In genomic region chr4:152166567-152166966, GRCh38 we compare ENCODE assay signal across 14 cellular contexts.
A peak's percentile ranks its signal among the peaks of the same experiment; 100 is the strongest.
DNase-seq lines count a peak whose midpoint lies in the region; ATAC-seq and TF ChIP-seq lines count a peak whose summit lies in the region.
"Had no signal": no experiment of that assay in that cellular context is flagged by ENCODE, and none has a peak within 500 bp of the region (broad histone marks: within the 10 kb centered on the region; RNA-seq: fewer than 3 reads in every experiment).

No MANE protein-coding gene starts in this region.

- POLR2A ChIA-PET in HCT116 (lab: Charles Lee) = no interaction called here

- BruUV-seq in HCT116 (replicated peaks; lab: Mats Ljungman, UMichigan) = no TSS peak

- H3K9me3 ChIP-seq in HCT116 (ENCODE audit: control insufficient read depth in 1 of 2, insufficient read depth in 1 of 2, low read depth in 1 of 2, low read length in 2 of 2) (no peaks in the 10 kb centered on the region), adipocyte (ENCODE audit: control insufficient read depth, low read length) (no peaks in the 10 kb centered on the region)

- H3K4me2 ChIP-seq in HCT116 (ENCODE audit: low read length) = no peak overlapping the region

- H4K20me1 ChIP-seq in HCT116 (ENCODE audit: insufficient read depth) = no peaks in the 10 kb centered on the region

- TF ChIP-seq POLR2A in HCT116 (IDR thresholded peaks at IDR 0.05; ENCODE audit: borderline replicate concordance, extremely low read depth, insufficient read depth, insufficient read length) = no peak

- H3K36me3 ChIP-seq in HCT116 (ENCODE audit: control insufficient read depth in 1 of 2, insufficient read depth in 2 of 2, low read length in 2 of 2) = no peaks in the 10 kb centered on the region
- H3K36me3 ChIP-seq in adipocyte (ENCODE audit: control insufficient read depth, insufficient read depth, low read length, severe bottlenecking) = no peaks in the 10 kb centered on the region

- peak; percentile 20 for DNase-seq in AG08396 (ENCODE audit: low spot score)
- DNase-seq in HCT116 (ENCODE audit: low read depth, low spot score) = no peak
- peak; percentile 13 for DNase-seq in adipocyte (ENCODE audit: low read depth)
- peak; percentile 68 for DNase-seq in iPS-NIHi11 (ENCODE audit: low spot score)
- DNase-seq in NCI-H1092 (lab: John Stamatoyannopoulos, UW) = no peak
- no peak for DNase-seq in HK-2 (ENCODE audit: unreplicated experiment)
- DNase-seq in GM19238 (ENCODE audit: insufficient read length, low spot score) = no peak
- DNase-seq: activated CD8-positive, alpha-beta memory T cell treated with anti-CD3 and anti-CD28 coated beads for 24 hours; activated naive CD4-positive, alpha-beta T cell; C1 segment of cervical spinal cord; NCI-H2081 treated with DMSO at 0.1 percent for 48 hours; T-helper 2 cell had no signal

- TF ChIP-seq RAD21 in HCT116 (IDR thresholded peaks at IDR 0.05; ENCODE audit: low read depth) = no peak

- H3K9ac ChIP-seq in HCT116 (ENCODE audit: low read length) (no peak overlapping the region), adipocyte (ENCODE audit: low read length) (no peak overlapping the region)

- H3K27me3 ChIP-seq in HCT116 (ENCODE audit: insufficient read depth, low read length) = no peaks in the 10 kb centered on the region
- H3K27me3 ChIP-seq in adipocyte (replicated peaks; ENCODE audit: control insufficient read depth, insufficient read depth, low read length) = peaks cover 5% of the 10 kb centered on the region

- no peaks in the 10 kb centered on the region for H3K79me2 ChIP-seq in HCT116 (ENCODE audit: insufficient read depth, low read length)

- ATAC-seq in HCT116 (no peak), GM18873 (IDR thresholded peaks at IDR 0.05; ENCODE audit: low FRiP score, unreplicated experiment) (no peak)
- ATAC-seq: sciatic nerve had no signal

- no peak overlapping the region for H3K27ac ChIP-seq in HCT116 (ENCODE audit: low read depth, low read length)

- H3K4me1 ChIP-seq in HCT116 (ENCODE audit: control insufficient read depth in 1 of 2, insufficient read depth in 2 of 2, low read length in 2 of 2) (no peaks in the 10 kb centered on the region), adipocyte (ENCODE audit: control insufficient read depth, insufficient read depth, low read length) (peaks cover 13% of the 10 kb centered on the region)

- RAD21 ChIA-PET in HCT116 (lab: Charles Lee; ENCODE audit: low non-redundant PET in 1 of 2, low total read pairs in 2 of 2, uncharacterized antibody in 2 of 2, unreplicated experiment in 2 of 2) = no interaction called here

- H3K9me2 ChIP-seq in HCT116 (ENCODE audit: insufficient read depth) = no peaks in the 10 kb centered on the region

- intact Hi-C loops in HCT116 (cut with micrococcal nuclease) = no loop called here

- H3K4me3 ChIP-seq in HCT116 (replicated peaks in 1 of 2; ENCODE audit: low read depth in 1 of 2, low read length in 2 of 2) (no peak overlapping the region), adipocyte (ENCODE audit: low read length) (no peak overlapping the region)

- CTCF ChIA-PET in HCT116 (lab: Charles Lee) = no interaction called here

- TF ChIP-seq CTCF in HCT116 (IDR thresholded peaks at IDR 0.05 in 2 of 3, conservative IDR thresholded peaks at IDR 0.05 in 1 of 3; ENCODE audit: borderline replicate concordance in 1 of 3, insufficient read depth in 1 of 3, low read depth in 2 of 3, low read length in 2 of 3) = no peak

- H2AFZ ChIP-seq in HCT116 (ENCODE audit: low read depth, low read length, poor library complexity, severe bottlenecking) = no peak overlapping the region

TF ChIP-seq in HCT116, 20 proteins besides CTCF, POLR2A, EP300 and RAD21:
- TF ChIP-seq REST (IDR thresholded peaks at IDR 0.05; ENCODE audit: low read depth) (peak; percentile 60), EGR1 (IDR thresholded peaks at IDR 0.05; ENCODE audit: low read depth) (no peak), EZH2phosphoT487 (IDR thresholded peaks at IDR 0.05; ENCODE audit: borderline replicate concordance) (no peak)

Comparison
In these comparisons a context has a peak if more than half of its experiments do, and no peak if none do; other contexts are left out.
1. DNase-seq: peak in AG08396 (single experiment), adipocyte (single experiment) and iPS-NIHi11 (single experiment); none in HCT116 (single experiment), NCI-H1092 (single experiment), HK-2 (single experiment) and GM19238 (single experiment).